ENCODE assay signal across 2 cellular contexts in genomic region chr3:52231502-52232278, GRCh38.
TF ChIP-seq lines count a peak whose summit lies in the region.

No MANE protein-coding gene starts in this region.

TF ChIP-seq in GM12891, 5 proteins besides CTCF, POLR2A, EP300 and RAD21:
- no peak for TF ChIP-seq PAX5 (IDR thresholded peaks at IDR 0.05; ENCODE audit: insufficient read depth, low read length, severe bottlenecking)

TF ChIP-seq in K562, 482 proteins besides CTCF, POLR2A, EP300 and RAD21:
- TF ChIP-seq RB1 (IDR thresholded peaks at IDR 0.05; ENCODE audit: low read depth), result 0 out of 2 replicates have a peak, but pooled peaks have one; percentile 34
- 0 out of 2 replicates have a peak, but pooled peaks have one; percentile 27 for TF ChIP-seq MTA3 (IDR thresholded peaks at IDR 0.05; ENCODE audit: borderline replicate concordance)
- 0 out of 2 replicates have a peak, but pooled peaks have one; percentile 24 for TF ChIP-seq DEAF1 (CRISPR knock-in tag; IDR thresholded peaks at IDR 0.05)
- peak; percentile 99 for TF ChIP-seq NFIC (IDR thresholded peaks at IDR 0.05)
- peak; percentile 59 for TF ChIP-seq SMC3 (conservative IDR thresholded peaks at IDR 0.05; ENCODE audit: insufficient read depth, low read depth, low read length)
- no peak for TF ChIP-seq CREB1 (IDR thresholded peaks at IDR 0.05)
- 0 out of 2 replicates have a peak, but pooled peaks have one; percentile 37 for TF ChIP-seq CREB1 (CRISPR knock-in tag; IDR thresholded peaks at IDR 0.05)
- no peak for TF ChIP-seq TRIM24 (IDR thresholded peaks at IDR 0.05)
- TF ChIP-seq POLR2G (IDR thresholded peaks at IDR 0.05; ENCODE audit: low read depth, low read length), result peak; percentile 23; the same call in 1 of the 2 replicates
- peak; percentile 87 for TF ChIP-seq ZBTB33 (CRISPR knock-in tag; IDR thresholded peaks at IDR 0.05)
- TF ChIP-seq MNT (conservative IDR thresholded peaks at IDR 0.05), result no peak
- TF ChIP-seq HMBOX1 (IDR thresholded peaks at IDR 0.05), result no peak
- peak; percentile 57; the same call in 1 of the 2 replicates for TF ChIP-seq TFAP4 (CRISPR knock-in tag; IDR thresholded peaks at IDR 0.05; ENCODE audit: borderline replicate concordance)
- TF ChIP-seq MAZ (CRISPR knock-in tag; conservative IDR thresholded peaks at IDR 0.05 in 1 of 2, IDR thresholded peaks at IDR 0.05 in 1 of 2), result peak in 1 of 2 experiments; percentile 28; a peak in 1 of 4 replicates
- TF ChIP-seq CTCFL (IDR thresholded peaks at IDR 0.05; ENCODE audit: borderline replicate concordance, insufficient read depth, low read depth, low read length, poor library complexity, severe bottlenecking), result peak; percentile 35
- peak; percentile 38 for TF ChIP-seq NFIX (CRISPR knock-in tag; IDR thresholded peaks at IDR 0.05; ENCODE audit: low read depth)
- 0 out of 2 replicates have a peak, but pooled peaks have one; percentile 10 for TF ChIP-seq VEZF1 (CRISPR knock-in tag; IDR thresholded peaks at IDR 0.05)
- TF ChIP-seq MITF (IDR thresholded peaks at IDR 0.05), result no peak
- peak; percentile 28; the same call in 1 of the 2 replicates for TF ChIP-seq GABPB1 (CRISPR knock-in tag; IDR thresholded peaks at IDR 0.05)
- TF ChIP-seq STAG1 (CRISPR knock-in tag; IDR thresholded peaks at IDR 0.05; ENCODE audit: borderline replicate concordance), result peak; percentile 48; the same call in 1 of the 2 replicates
- 0 out of 2 replicates have a peak, but pooled peaks have one; percentile 29 for TF ChIP-seq CREM (IDR thresholded peaks at IDR 0.05; ENCODE audit: low read depth)
- 0 out of 2 replicates have a peak, but pooled peaks have one; percentile 30 for TF ChIP-seq MYNN (IDR thresholded peaks at IDR 0.05)
- no peak for TF ChIP-seq MYNN (CRISPR knock-in tag; IDR thresholded peaks at IDR 0.05)
TF ChIP-seq in K562: peak in this region for 17.
